Comparison of ENCODE assay signal across 21 cellular contexts in genomic region chr9:123119566-123119965, GRCh38.
A peak's percentile ranks its signal among the peaks of the same experiment; 100 is the strongest.
DNase-seq lines count a peak whose midpoint lies in the region; ATAC-seq, FAIRE-seq and TF ChIP-seq lines count a peak whose summit lies in the region.
"Had no signal": no experiment of that assay in that cellular context is flagged by ENCODE, and none has a peak within 500 bp of the region (broad histone marks: within the 10 kb centered on the region; RNA-seq: fewer than 3 reads in every experiment).

No MANE protein-coding gene starts in this region.

- DNase-seq in H7 (peak; percentile 13), astrocyte (ENCODE audit: low read depth) (peak; percentile 56), heart right ventricle (no peak), NCI-H526 treated with DMSO at 0.1 percent for 48 hours (lab: John Stamatoyannopoulos, UW) (no peak), HFFc6 (no peak), T1000 (lab: John Stamatoyannopoulos, UW) (no peak)
- DNase-seq: activated CD4-positive, alpha-beta T cell treated with anti-CD3 and anti-CD28 coated beads, Interleukin-2, amount 10 ng/mL, durations not matched to agents 7 days and 5 days; activated naive CD4-positive, alpha-beta T cell treated with anti-CD3 and anti-CD28 coated beads, Interleukin-2, amount 50 U/mL, for 16 hours; AML-193; brain microvascular endothelial cell; Caco-2; NCI-H2081 treated with DMSO at 0.1 percent for 48 hours; NCI-H774; stimulated activated CD4-positive, alpha-beta T cell treated with anti-CD3 and anti-CD28 coated beads, Interleukin-4, amount 100 ng/mL, for 1 hour had no signal

- peak in 6 of 8 donors; percentile 26 to 84 (median 70) for ATAC-seq in heart right ventricle
- no peak for ATAC-seq in GM21528 (IDR thresholded peaks at IDR 0.05; ENCODE audit: low FRiP score, unreplicated experiment)
- ATAC-seq: esophagus mucosa, Panc1 had no signal

- H3K4me3 Mint-ChIP-seq in astrocyte (ENCODE audit: unreplicated experiment), result no peak overlapping the region
- H3K4me3 Mint-ChIP-seq in HFFc6, result no peak overlapping the region
- H3K4me3 Mint-ChIP-seq: activated CD4-positive, alpha-beta T cell treated with anti-CD3 and anti-CD28 coated beads, Interleukin-2, amount 10 ng/mL, durations not matched to agents 7 days and 5 days had no signal

- H2AFZ ChIP-seq in astrocyte (ENCODE audit: low read depth, low read length), result no peak overlapping the region

- no peaks in the 10 kb centered on the region for H4K20me1 ChIP-seq in astrocyte (ENCODE audit: insufficient read depth, low read length)

- FAIRE-seq in astrocyte (lab: Jason Lieb, UNC), result no peak
- FAIRE-seq: keratinocyte had no signal

- H3K4me2 ChIP-seq in astrocyte (ENCODE audit: low read length), result peak overlapping the region; percentile 16

- H3K27me3 ChIP-seq in H7 (ENCODE audit: control insufficient read depth, insufficient read depth, low read length) (no peaks in the 10 kb centered on the region), astrocyte (ENCODE audit: insufficient read depth, low read length) (no peaks in the 10 kb centered on the region), heart right ventricle (no peaks in the 10 kb centered on the region), rectal smooth muscle tissue (ENCODE audit: control insufficient read depth, insufficient read depth, low read length) (no peaks in the 10 kb centered on the region)
- H3K27me3 ChIP-seq: brain microvascular endothelial cell, suprapubic skin had no signal

- TF ChIP-seq CTCF in astrocyte (IDR thresholded peaks at IDR 0.05; ENCODE audit: insufficient read depth, low read depth, low read length) (no peak), heart right ventricle (IDR thresholded peaks at IDR 0.05) (no peak), HFFc6 (IDR thresholded peaks at IDR 0.05) (no peak)

- no peaks in the 10 kb centered on the region for H3K79me2 ChIP-seq in astrocyte (ENCODE audit: insufficient read depth, low read length)

- no peaks in the 10 kb centered on the region for H3K9me3 ChIP-seq in astrocyte (ENCODE audit: insufficient read depth, low read depth, low read length)
- no peaks in the 10 kb centered on the region for H3K9me3 ChIP-seq in heart right ventricle
- H3K9me3 ChIP-seq: Caco-2, suprapubic skin had no signal

- H3K4me1 ChIP-seq in astrocyte (ENCODE audit: insufficient read depth, low read length), result peaks cover 8% of the 10 kb centered on the region
- H3K4me1 ChIP-seq in heart right ventricle, result peaks cover 0 to 41% (median 11%) of the 10 kb centered on the region in 9 donors
- peaks cover 10% of the 10 kb centered on the region for H3K4me1 ChIP-seq in rectal smooth muscle tissue (ENCODE audit: control insufficient read depth, insufficient read depth, low read length)
- H3K4me1 ChIP-seq: Caco-2, suprapubic skin had no signal

- H3K27me3 Mint-ChIP-seq in astrocyte (ENCODE audit: low read depth, unreplicated experiment), result no peaks in the 10 kb centered on the region
- H3K27me3 Mint-ChIP-seq in HFFc6 (ENCODE audit: insufficient read depth), result peaks cover 15% of the 10 kb centered on the region
- H3K27me3 Mint-ChIP-seq: activated CD4-positive, alpha-beta T cell treated with anti-CD3 and anti-CD28 coated beads, Interleukin-2, amount 10 ng/mL, durations not matched to agents 7 days and 5 days had no signal

- WGBS in heart right ventricle, 2 donors, result 41 to 56% methylated on average over 7 of the region's 7 CpGs

- no peaks in the 10 kb centered on the region for H3K9me3 Mint-ChIP-seq in astrocyte (ENCODE audit: unreplicated experiment)
- H3K9me3 Mint-ChIP-seq in HFFc6, result no peaks in the 10 kb centered on the region
- H3K9me3 Mint-ChIP-seq: activated CD4-positive, alpha-beta T cell treated with anti-CD3 and anti-CD28 coated beads, Interleukin-2, amount 10 ng/mL, durations not matched to agents 7 days and 5 days had no signal

- H3K4me3 ChIP-seq in H7 (ENCODE audit: insufficient read depth, low read depth, low read length) (no peak overlapping the region), astrocyte (ENCODE audit: insufficient read depth, low read depth, low read length) (no peak overlapping the region), heart right ventricle (no peak overlapping the region), rectal smooth muscle tissue (ENCODE audit: low read length) (no peak overlapping the region)
- H3K4me3 ChIP-seq: SK-N-MC, suprapubic skin had no signal

- H3K9ac ChIP-seq in astrocyte (ENCODE audit: low read length), result no peak overlapping the region
- peak overlapping the region; percentile 4 for H3K9ac ChIP-seq in rectal smooth muscle tissue (ENCODE audit: low read length)

- H3K27ac Mint-ChIP-seq in astrocyte (ENCODE audit: unreplicated experiment) (no peak overlapping the region), HFFc6 (no peak overlapping the region)
- H3K27ac Mint-ChIP-seq: activated CD4-positive, alpha-beta T cell treated with anti-CD3 and anti-CD28 coated beads, Interleukin-2, amount 10 ng/mL, durations not matched to agents 7 days and 5 days had no signal

- H3K36me3 Mint-ChIP-seq in astrocyte (ENCODE audit: low read depth, unreplicated experiment) (peaks cover 14% of the 10 kb centered on the region), HFFc6 (ENCODE audit: low read depth) (no peaks in the 10 kb centered on the region)

- H3K36me3 ChIP-seq in H7 (replicated peaks; ENCODE audit: control insufficient read depth, insufficient read depth, low read length) (peaks cover 2% of the 10 kb centered on the region), astrocyte (ENCODE audit: insufficient read depth, low read length) (no peaks in the 10 kb centered on the region), heart right ventricle (peaks cover 0 to 10% (median 0%) of the 10 kb centered on the region in 9 donors), rectal smooth muscle tissue (ENCODE audit: control insufficient read depth, insufficient read depth, low read length) (peaks cover 3% of the 10 kb centered on the region)
- H3K36me3 ChIP-seq: brain microvascular endothelial cell, suprapubic skin had no signal

- H3K27ac ChIP-seq in astrocyte (ENCODE audit: low read depth, low read length) (no peak overlapping the region), heart right ventricle (peak overlapping the region in 2 of 10 donors; percentile 48 to 49), rectal smooth muscle tissue (ENCODE audit: low read depth, low read length) (no peak overlapping the region)
- H3K27ac ChIP-seq: brain microvascular endothelial cell, SK-N-MC, suprapubic skin had no signal

- intact Hi-C loops in heart right ventricle (cut with DNase I), result loop anchor here in 1 of 10 donors (10.0 kb wide), 1 partner anchor 225 kb away; no protein-coding TSS in a partner anchor

- H3K4me1 Mint-ChIP-seq in astrocyte (ENCODE audit: low read depth, unreplicated experiment) (peaks cover 10% of the 10 kb centered on the region), HFFc6 (ENCODE audit: low read depth) (no peaks in the 10 kb centered on the region)
- H3K4me1 Mint-ChIP-seq: activated CD4-positive, alpha-beta T cell treated with anti-CD3 and anti-CD28 coated beads, Interleukin-2, amount 10 ng/mL, durations not matched to agents 7 days and 5 days had no signal

Comparison
In these comparisons a context has a peak if more than half of its experiments do, and no peak if none do; other contexts are left out.
1. DNase-seq: peak in H7 (single experiment) and astrocyte (single experiment); none in heart right ventricle (0 of 2), NCI-H526 treated with DMSO at 0.1 percent for 48 hours (single experiment), HFFc6 (single experiment) and T1000 (single experiment).